1 cellular context compared by ENCODE assay signal in genomic region chr2:98637401-98638144, GRCh38.
TF ChIP-seq lines count a peak whose summit lies in the region.

No MANE protein-coding gene starts in this region.

TF ChIP-seq in GM12878, 131 proteins besides CTCF, POLR2A, EP300 and RAD21 (continued from another document):
- TF ChIP-seq, protein P1, sequence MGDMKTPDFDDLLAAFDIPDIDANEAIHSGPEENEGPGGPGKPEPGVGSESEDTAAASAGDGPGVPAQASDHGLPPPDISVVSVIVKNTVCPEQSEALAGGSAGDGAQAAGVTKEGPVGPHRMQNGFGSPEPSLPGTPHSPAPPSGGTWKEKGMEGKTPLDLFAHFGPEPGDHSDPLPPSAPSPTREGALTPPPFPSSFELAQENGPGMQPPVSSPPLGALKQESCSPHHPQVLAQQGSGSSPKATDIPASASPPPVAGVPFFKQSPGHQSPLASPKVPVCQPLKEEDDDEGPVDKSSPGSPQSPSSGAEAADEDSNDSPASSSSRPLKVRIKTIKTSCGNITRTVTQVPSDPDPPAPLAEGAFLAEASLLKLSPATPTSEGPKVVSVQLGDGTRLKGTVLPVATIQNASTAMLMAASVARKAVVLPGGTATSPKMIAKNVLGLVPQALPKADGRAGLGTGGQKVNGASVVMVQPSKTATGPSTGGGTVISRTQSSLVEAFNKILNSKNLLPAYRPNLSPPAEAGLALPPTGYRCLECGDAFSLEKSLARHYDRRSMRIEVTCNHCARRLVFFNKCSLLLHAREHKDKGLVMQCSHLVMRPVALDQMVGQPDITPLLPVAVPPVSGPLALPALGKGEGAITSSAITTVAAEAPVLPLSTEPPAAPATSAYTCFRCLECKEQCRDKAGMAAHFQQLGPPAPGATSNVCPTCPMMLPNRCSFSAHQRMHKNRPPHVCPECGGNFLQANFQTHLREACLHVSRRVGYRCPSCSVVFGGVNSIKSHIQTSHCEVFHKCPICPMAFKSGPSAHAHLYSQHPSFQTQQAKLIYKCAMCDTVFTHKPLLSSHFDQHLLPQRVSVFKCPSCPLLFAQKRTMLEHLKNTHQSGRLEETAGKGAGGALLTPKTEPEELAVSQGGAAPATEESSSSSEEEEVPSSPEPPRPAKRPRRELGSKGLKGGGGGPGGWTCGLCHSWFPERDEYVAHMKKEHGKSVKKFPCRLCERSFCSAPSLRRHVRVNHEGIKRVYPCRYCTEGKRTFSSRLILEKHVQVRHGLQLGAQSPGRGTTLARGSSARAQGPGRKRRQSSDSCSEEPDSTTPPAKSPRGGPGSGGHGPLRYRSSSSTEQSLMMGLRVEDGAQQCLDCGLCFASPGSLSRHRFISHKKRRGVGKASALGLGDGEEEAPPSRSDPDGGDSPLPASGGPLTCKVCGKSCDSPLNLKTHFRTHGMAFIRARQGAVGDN (IDR thresholded peaks at IDR 0.05), result peak; percentile 44; the same call in 1 of the 2 replicates
- TF ChIP-seq, protein P2, sequence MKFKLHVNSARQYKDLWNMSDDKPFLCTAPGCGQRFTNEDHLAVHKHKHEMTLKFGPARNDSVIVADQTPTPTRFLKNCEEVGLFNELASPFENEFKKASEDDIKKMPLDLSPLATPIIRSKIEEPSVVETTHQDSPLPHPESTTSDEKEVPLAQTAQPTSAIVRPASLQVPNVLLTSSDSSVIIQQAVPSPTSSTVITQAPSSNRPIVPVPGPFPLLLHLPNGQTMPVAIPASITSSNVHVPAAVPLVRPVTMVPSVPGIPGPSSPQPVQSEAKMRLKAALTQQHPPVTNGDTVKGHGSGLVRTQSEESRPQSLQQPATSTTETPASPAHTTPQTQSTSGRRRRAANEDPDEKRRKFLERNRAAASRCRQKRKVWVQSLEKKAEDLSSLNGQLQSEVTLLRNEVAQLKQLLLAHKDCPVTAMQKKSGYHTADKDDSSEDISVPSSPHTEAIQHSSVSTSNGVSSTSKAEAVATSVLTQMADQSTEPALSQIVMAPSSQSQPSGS (IDR thresholded peaks at IDR 0.05; ENCODE audit: low read length), result peak; percentile 54; the same call in 1 of the 2 replicates
- TF ChIP-seq KDM1A (IDR thresholded peaks at IDR 0.05; ENCODE audit: borderline replicate concordance), result no peak
- 0 out of 2 replicates have a peak, but pooled peaks have one; percentile 39 for TF ChIP-seq GATAD2B (conservative IDR thresholded peaks at IDR 0.05; ENCODE audit: low read depth)
- TF ChIP-seq BCL11A (IDR thresholded peaks at IDR 0.05; ENCODE audit: low read depth, low read length), result no peak; the same call in 1 of the 2 replicates
- peak; percentile 77 for TF ChIP-seq NFIC (IDR thresholded peaks at IDR 0.05; ENCODE audit: low read depth, low read length)
- 0 out of 2 replicates have a peak, but pooled peaks have one; percentile 17 for TF ChIP-seq NBN (IDR thresholded peaks at IDR 0.05)
- peak; percentile 84 for TF ChIP-seq RUNX3 (IDR thresholded peaks at IDR 0.05; ENCODE audit: low read length)
- no peak for TF ChIP-seq BRCA1 (IDR thresholded peaks at IDR 0.05; ENCODE audit: low read depth, low read length)
- no peak for TF ChIP-seq ZNF217 (IDR thresholded peaks at IDR 0.05)
TF ChIP-seq in GM12878: peak in this region for 14.
